ENCODE assay signal across 1 cellular context in the genomic region with DNA sequence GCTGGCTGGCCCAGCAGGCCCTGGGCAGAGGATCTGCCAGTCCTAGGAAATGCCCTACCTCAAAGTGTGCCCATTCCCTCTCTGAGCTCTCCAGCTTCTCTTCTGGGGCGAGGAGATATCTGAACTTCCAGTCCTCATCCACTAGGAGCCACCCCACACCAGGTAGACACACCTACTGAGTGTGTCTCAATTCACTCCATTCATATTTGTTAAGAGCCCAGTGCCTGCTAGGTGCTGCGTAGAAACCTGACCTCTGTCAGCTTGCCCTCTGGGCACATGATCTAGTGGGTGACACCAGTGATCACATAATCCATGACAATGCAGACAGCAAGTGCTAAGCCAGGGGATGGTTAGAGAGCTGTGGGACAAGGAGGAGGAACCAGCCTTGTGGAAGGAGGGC.
TF ChIP-seq lines count a peak whose summit lies in the region.

No MANE protein-coding gene starts in this region.

TF ChIP-seq in GM12878, 131 proteins besides CTCF, POLR2A, EP300 and RAD21:
- TF ChIP-seq, protein P1, sequence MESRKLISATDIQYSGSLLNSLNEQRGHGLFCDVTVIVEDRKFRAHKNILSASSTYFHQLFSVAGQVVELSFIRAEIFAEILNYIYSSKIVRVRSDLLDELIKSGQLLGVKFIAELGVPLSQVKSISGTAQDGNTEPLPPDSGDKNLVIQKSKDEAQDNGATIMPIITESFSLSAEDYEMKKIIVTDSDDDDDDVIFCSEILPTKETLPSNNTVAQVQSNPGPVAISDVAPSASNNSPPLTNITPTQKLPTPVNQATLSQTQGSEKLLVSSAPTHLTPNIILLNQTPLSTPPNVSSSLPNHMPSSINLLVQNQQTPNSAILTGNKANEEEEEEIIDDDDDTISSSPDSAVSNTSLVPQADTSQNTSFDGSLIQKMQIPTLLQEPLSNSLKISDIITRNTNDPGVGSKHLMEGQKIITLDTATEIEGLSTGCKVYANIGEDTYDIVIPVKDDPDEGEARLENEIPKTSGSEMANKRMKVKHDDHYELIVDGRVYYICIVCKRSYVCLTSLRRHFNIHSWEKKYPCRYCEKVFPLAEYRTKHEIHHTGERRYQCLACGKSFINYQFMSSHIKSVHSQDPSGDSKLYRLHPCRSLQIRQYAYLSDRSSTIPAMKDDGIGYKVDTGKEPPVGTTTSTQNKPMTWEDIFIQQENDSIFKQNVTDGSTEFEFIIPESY (IDR thresholded peaks at IDR 0.05) = no peak
- TF ChIP-seq IRF4 (IDR thresholded peaks at IDR 0.05; ENCODE audit: low read depth, low read length) (no peak), STAT1 (conservative IDR thresholded peaks at IDR 0.05) (no peak), TCF7 (IDR thresholded peaks at IDR 0.05; ENCODE audit: borderline replicate concordance) (no peak), NBN (IDR thresholded peaks at IDR 0.05) (no peak), ZNF384 (IDR thresholded peaks at IDR 0.05; ENCODE audit: borderline replicate concordance, low read depth, low read length) (no peak), IKZF2 (IDR thresholded peaks at IDR 0.05) (no peak)
